ENCODE assay signal across 23 cellular contexts in genomic region chr21:42350899-42351543, GRCh38. TPM values are rescaled to one million over a fixed set of nuclear protein-coding genes. Genes with fewer than 3 reads are reported as not detected.
DNase-seq lines count a peak whose midpoint lies in the region; ATAC-seq, FAIRE-seq and TF ChIP-seq lines count a peak whose summit lies in the region.
"Had no signal": no experiment of that assay in that cellular context is flagged by ENCODE, and none has a peak within 500 bp of the region (broad histone marks: within the 10 kb centered on the region; RNA-seq: fewer than 3 reads in every experiment).

Gene TFF2 (minus strand): TSS chr21:42350994. CDS start chr21:42350957, 37 bp downstream.

- peaks cover 4% of the 10 kb centered on the region for H3K4me1 Mint-ChIP-seq in activated naive CD4-positive, alpha-beta T cell treated with anti-CD3 and anti-CD28 coated beads, Interleukin-2, amount 50 U/mL, for 24 hours
- H3K4me1 Mint-ChIP-seq in neural progenitor cell: peaks cover 20% of the 10 kb centered on the region
- H3K4me1 Mint-ChIP-seq: stimulated activated naive CD8-positive, alpha-beta T cell treated with anti-CD3 and anti-CD28 coated beads, Interleukin-15, amount 100 ng/mL, for 72 hours had no signal

- TF ChIP-seq CTCF in bronchial epithelial cell (IDR thresholded peaks at IDR 0.05; ENCODE audit: insufficient read depth, low read length, severe bottlenecking) (no peak), neural progenitor cell (IDR thresholded peaks at IDR 0.05) (no peak)

- H3K79me2 ChIP-seq in neural progenitor cell (ENCODE audit: low read depth): no peaks in the 10 kb centered on the region

- H4K20me1 ChIP-seq in neural progenitor cell (ENCODE audit: low read depth): no peaks in the 10 kb centered on the region

- no peaks in the 10 kb centered on the region for H3K4me1 ChIP-seq in neural progenitor cell
- H3K4me1 ChIP-seq: uterus had no signal

- peaks cover 15% of the 10 kb centered on the region for H3K9me3 Mint-ChIP-seq in activated naive CD4-positive, alpha-beta T cell treated with anti-CD3 and anti-CD28 coated beads, Interleukin-2, amount 50 U/mL, for 24 hours
- H3K9me3 Mint-ChIP-seq in neural progenitor cell: peaks cover 8% of the 10 kb centered on the region

- H3K9me3 ChIP-seq in neural progenitor cell (ENCODE audit: low read depth): peaks cover 4% of the 10 kb centered on the region

- peak within 1 kb of the TSS; percentile 35 for H3K27ac Mint-ChIP-seq in activated naive CD4-positive, alpha-beta T cell treated with anti-CD3 and anti-CD28 coated beads, Interleukin-2, amount 50 U/mL, for 24 hours
- H3K27ac Mint-ChIP-seq in neural progenitor cell: peak within 1 kb of the TSS; percentile 66
- H3K27ac Mint-ChIP-seq: activated CD8-positive, alpha-beta T cell treated with anti-CD3 and anti-CD28 coated beads, Interleukin-2, amount 10 ng/mL, durations not matched to agents 7 days and 5 days; CD4-positive, alpha-beta T cell; dendritic cell treated with granulocyte-macrophage colony-stimulating factor and Interleukin-4, amounts not matched to agents 40 ng/mL and 50 ng/mL, for 4 days; natural killer cell treated with Interleukin-12 subunit alpha and Interleukin-12 subunit beta and Interleukin-15 and Interleukin-18, amount 100 ng/mL, for 72 hours had no signal

- H3K36me3 ChIP-seq in bronchial epithelial cell (ENCODE audit: control insufficient read depth, insufficient read depth, low read length): no peaks in the 10 kb centered on the region
- H3K36me3 ChIP-seq in neural progenitor cell: no peaks in the 10 kb centered on the region
- H3K36me3 ChIP-seq: uterus had no signal

- no peak within 1 kb of the TSS for H3K9ac ChIP-seq in neural progenitor cell

- H3K27me3 Mint-ChIP-seq in activated naive CD4-positive, alpha-beta T cell treated with anti-CD3 and anti-CD28 coated beads, Interleukin-2, amount 50 U/mL, for 24 hours: no peaks in the 10 kb centered on the region
- peaks cover 11% of the 10 kb centered on the region for H3K27me3 Mint-ChIP-seq in neural progenitor cell (ENCODE audit: insufficient read depth, low read depth)
- H3K27me3 Mint-ChIP-seq: CD4-positive, alpha-beta T cell; stimulated activated naive CD8-positive, alpha-beta T cell treated with anti-CD3 and anti-CD28 coated beads, Interleukin-15, amount 100 ng/mL, for 72 hours had no signal

- H3K27ac ChIP-seq in neural progenitor cell: no peak within 1 kb of the TSS
- H3K27ac ChIP-seq: uterus had no signal

- H3K4me2 ChIP-seq in neural progenitor cell: no peak within 1 kb of the TSS

- no peak within 1 kb of the TSS for H3K4me3 Mint-ChIP-seq in activated naive CD4-positive, alpha-beta T cell treated with anti-CD3 and anti-CD28 coated beads, Interleukin-2, amount 50 U/mL, for 24 hours
- H3K4me3 Mint-ChIP-seq in neural progenitor cell: no peak within 1 kb of the TSS
- H3K4me3 Mint-ChIP-seq: activated CD8-positive, alpha-beta T cell treated with anti-CD3 and anti-CD28 coated beads, Interleukin-2, amount 10 ng/mL, durations not matched to agents 7 days and 5 days; brain; CD4-positive, alpha-beta T cell; dendritic cell treated with granulocyte-macrophage colony-stimulating factor and Interleukin-4, amounts not matched to agents 40 ng/mL and 50 ng/mL, for 4 days; natural killer cell treated with Interleukin-12 subunit alpha and Interleukin-12 subunit beta and Interleukin-15 and Interleukin-18, amount 100 ng/mL, for 72 hours; stimulated activated naive CD8-positive, alpha-beta T cell treated with anti-CD3 and anti-CD28 coated beads, Interleukin-15, amount 100 ng/mL, for 72 hours had no signal

- peak; percentile 7 for FAIRE-seq in bronchial epithelial cell (lab: Jason Lieb, UNC)
- FAIRE-seq: frontal cortex had no signal

- H3K36me3 Mint-ChIP-seq in activated naive CD4-positive, alpha-beta T cell treated with anti-CD3 and anti-CD28 coated beads, Interleukin-2, amount 50 U/mL, for 24 hours: peaks cover 4% of the 10 kb centered on the region
- no peaks in the 10 kb centered on the region for H3K36me3 Mint-ChIP-seq in neural progenitor cell
- H3K36me3 Mint-ChIP-seq: brain had no signal

- peaks cover 1% of the 10 kb centered on the region for H3K27me3 ChIP-seq in bronchial epithelial cell (ENCODE audit: control insufficient read depth, insufficient read depth, low read length)
- H3K27me3 ChIP-seq in neural progenitor cell: no peaks in the 10 kb centered on the region
- H3K27me3 ChIP-seq: uterus had no signal

- H2AFZ ChIP-seq in neural progenitor cell (replicated peaks): no peak within 1 kb of the TSS

- no peak for DNase-seq in activated naive CD4-positive, alpha-beta T cell treated with anti-CD3 and anti-CD28 coated beads, Interleukin-2, amount 50 U/mL, for 16 hours
- no peak for DNase-seq in bronchial epithelial cell (ENCODE audit: low read depth)
- DNase-seq in neural progenitor cell (ENCODE audit: low spot score): no peak
- DNase-seq in NCI-H1105 (lab: John Stamatoyannopoulos, UW): no peak
- DNase-seq: activated CD8-positive, alpha-beta T cell treated with anti-CD3 and anti-CD28 coated beads, Interleukin-2, amount 10 ng/mL, durations not matched to agents 7 days and 5 days; activated naive CD4-positive, alpha-beta T cell treated with Interleukin-2 at 50 U/mL for 16 hours; Kasumi-1; NCI-H1694; NCI-H226; stimulated activated CD4-positive, alpha-beta T cell treated with anti-CD3 and anti-CD28 coated beads, Interleukin-15, amount 100 ng/mL, for 24 hours; stimulated activated naive CD8-positive, alpha-beta T cell treated with anti-CD3 and anti-CD28 coated beads, Interleukin-15, amount 100 ng/mL, for 72 hours; SW 1271; uterus had no signal

- no peak for ATAC-seq in GM21737 (IDR thresholded peaks at IDR 0.05; ENCODE audit: unreplicated experiment)
- ATAC-seq in GM18511 (IDR thresholded peaks at IDR 0.05; ENCODE audit: unreplicated experiment): no peak
- ATAC-seq in GM21423 (IDR thresholded peaks at IDR 0.05; ENCODE audit: unreplicated experiment): no peak
- ATAC-seq: activated CD8-positive, alpha-beta T cell treated with anti-CD3 and anti-CD28 coated beads, Interleukin-2, amount 10 ng/mL, durations not matched to agents 7 days and 5 days; natural killer cell treated with Interleukin-12 subunit alpha and Interleukin-12 subunit beta and Interleukin-15 and Interleukin-18, amount 100 ng/mL, for 72 hours; stimulated activated naive CD8-positive, alpha-beta T cell treated with anti-CD3 and anti-CD28 coated beads, Interleukin-15, amount 100 ng/mL, for 72 hours had no signal

- H3K4me3 ChIP-seq in bronchial epithelial cell (ENCODE audit: low read depth, low read length) (no peak within 1 kb of the TSS), neural progenitor cell (no peak within 1 kb of the TSS)
- H3K4me3 ChIP-seq: lung, uterus had no signal

- H3F3A ChIP-seq in neural progenitor cell (ENCODE audit: low read depth): no peaks in the 10 kb centered on the region

RNA-seq across cellular contexts. Expression of gene TFF2, which starts in this region (rescaled TPM):
- not detected in 2 replicates for total RNA-seq in bronchial epithelial cell
- not detected in 2 replicates for total RNA-seq in neural progenitor cell (ENCODE audit: low replicate concordance)
- total RNA-seq: activated CD8-positive, alpha-beta T cell treated with anti-CD3 and anti-CD28 coated beads, Interleukin-2, amount 10 ng/mL, durations not matched to agents 7 days and 5 days; CD4-positive, alpha-beta T cell; frontal cortex; lung; natural killer cell treated with Interleukin-12 subunit alpha and Interleukin-12 subunit beta and Interleukin-15 and Interleukin-18, amount 100 ng/mL, for 72 hours; uterus had no signal
